ENCODE assay signal across 13 cellular contexts in the genomic region with DNA sequence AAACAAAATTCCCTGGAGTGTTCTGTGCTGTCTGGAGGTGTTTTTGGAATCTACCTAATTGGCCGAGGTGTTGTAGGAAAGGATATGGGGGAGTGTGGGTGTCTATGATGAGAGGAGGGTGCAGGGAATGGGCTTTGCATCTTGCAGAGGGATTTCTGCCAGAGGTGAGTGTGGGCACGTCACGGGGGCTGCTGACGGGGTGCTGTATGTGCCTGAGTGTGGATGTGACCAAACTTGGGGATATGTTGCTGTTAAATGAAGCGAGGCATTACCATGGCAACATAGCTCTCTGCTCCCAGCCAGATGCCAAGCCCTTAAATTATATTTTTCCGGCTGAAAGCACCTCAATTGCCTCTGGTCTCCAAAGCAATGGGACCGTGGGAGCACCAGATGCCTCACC. TPM values are rescaled to one million over a fixed set of nuclear protein-coding genes. Genes with fewer than 3 reads are reported as not detected.
DNase-seq lines count a peak whose midpoint lies in the region; ATAC-seq, FAIRE-seq and TF ChIP-seq lines count a peak whose summit lies in the region.
"Had no signal": no experiment of that assay in that cellular context is flagged by ENCODE, and none has a peak within 500 bp of the region (broad histone marks: within the 10 kb centered on the region; RNA-seq: fewer than 3 reads in every experiment).

No MANE protein-coding gene starts in this region.

- no peak for TF ChIP-seq CTCF in neural crest cell (conservative IDR thresholded peaks at IDR 0.05)

- peaks cover 24% of the 10 kb centered on the region for H3K4me1 Mint-ChIP-seq in neural crest cell
- H3K4me1 Mint-ChIP-seq: central memory CD8-positive, alpha-beta T cell; immature natural killer cell had no signal

- DNase-seq in D341Med (ENCODE audit: low spot score) (peak; percentile 54), NCI-H1694 treated with DMSO at 0.1 percent for 48 hours (lab: John Stamatoyannopoulos, UW) (peak; percentile 100), amygdala (lab: John Stamatoyannopoulos, UW) (peak in 32 of 56 donors; percentile 6 to 68 (median 28)), neural crest cell (ENCODE audit: low read depth, low spot score) (no peak), GM12892 (ENCODE audit: insufficient read length) (no peak)
- DNase-seq: immature natural killer cell, small intestine had no signal

- no peaks in the 10 kb centered on the region for H3K36me3 Mint-ChIP-seq in neural crest cell (ENCODE audit: low read depth)

- no peak for TF ChIP-seq POLR2A in GM12892 (IDR thresholded peaks at IDR 0.05; ENCODE audit: low read depth, low read length)

- H3K9me3 Mint-ChIP-seq in neural crest cell: no peaks in the 10 kb centered on the region
- H3K9me3 Mint-ChIP-seq: activated T-helper 2 cell treated with anti-CD3 and anti-CD28 coated beads, Interferon-gamma antibody, Interleukin-2, Interleukin-4, amounts not matched to agents 10 μg/mL and 5 μg/mL and 100 μg/mL, durations not matched to agents 14 hours and 24 hours and 36 hours; central memory CD8-positive, alpha-beta T cell had no signal

- no peak overlapping the region for H3K4me3 Mint-ChIP-seq in neural crest cell
- H3K4me3 Mint-ChIP-seq: B cell; central memory CD8-positive, alpha-beta T cell; immature natural killer cell had no signal

- no peak for FAIRE-seq in GM12892 (lab: Jason Lieb, UNC)
- FAIRE-seq: small intestine had no signal

- peak overlapping the region; percentile 57 for H3K27ac Mint-ChIP-seq in neural crest cell (ENCODE audit: unreplicated experiment)
- H3K27ac Mint-ChIP-seq: activated T-helper 2 cell treated with anti-CD3 and anti-CD28 coated beads, Interferon-gamma antibody, Interleukin-2, Interleukin-4, amounts not matched to agents 10 μg/mL and 5 μg/mL and 100 μg/mL, durations not matched to agents 14 hours and 24 hours and 36 hours; B cell; immature natural killer cell had no signal

- ATAC-seq in GM19452 (IDR thresholded peaks at IDR 0.05; ENCODE audit: unreplicated experiment): no peak
- no peak for ATAC-seq in GM18498 (IDR thresholded peaks at IDR 0.05; ENCODE audit: unreplicated experiment)
- ATAC-seq in HG03097 (IDR thresholded peaks at IDR 0.05; ENCODE audit: low FRiP score, unreplicated experiment): no peak

- no peaks in the 10 kb centered on the region for H3K27me3 Mint-ChIP-seq in neural crest cell (ENCODE audit: low read depth)
- H3K27me3 Mint-ChIP-seq: B cell; central memory CD8-positive, alpha-beta T cell had no signal

RNA-seq across cellular contexts. Expression of a gene that starts 44.3 kb away (rescaled TPM):
- 27.3 and 30.2 TPM in 2 replicates for total RNA-seq in neural crest cell
- polyA plus RNA-seq in GM12892 (2012; ENCODE audit: missing spikeins): 11.1 TPM

RNA-seq across cellular contexts. Expression of a gene that starts 47.1 kb away (rescaled TPM):
- total RNA-seq in neural crest cell: 13.7 and 18.1 TPM in 2 replicates
- 7.4 TPM for polyA plus RNA-seq in GM12892 (2012; ENCODE audit: missing spikeins)

RNA-seq across cellular contexts. Expression of a gene that starts 47.1 kb away (rescaled TPM):
- total RNA-seq in neural crest cell: 164 and 199 TPM in 2 replicates
- 406 TPM for polyA plus RNA-seq in GM12892 (2012; ENCODE audit: missing spikeins)

Comparison
In these comparisons a context has a peak if more than half of its experiments do, and no peak if none do; other contexts are left out.
1. DNase-seq: peak in D341Med (single experiment), NCI-H1694 treated with DMSO at 0.1 percent for 48 hours (single experiment) and amygdala (32 of 56); none in neural crest cell (single experiment) and GM12892 (single experiment).